1 cellular context compared by ENCODE assay signal in the genomic region with DNA sequence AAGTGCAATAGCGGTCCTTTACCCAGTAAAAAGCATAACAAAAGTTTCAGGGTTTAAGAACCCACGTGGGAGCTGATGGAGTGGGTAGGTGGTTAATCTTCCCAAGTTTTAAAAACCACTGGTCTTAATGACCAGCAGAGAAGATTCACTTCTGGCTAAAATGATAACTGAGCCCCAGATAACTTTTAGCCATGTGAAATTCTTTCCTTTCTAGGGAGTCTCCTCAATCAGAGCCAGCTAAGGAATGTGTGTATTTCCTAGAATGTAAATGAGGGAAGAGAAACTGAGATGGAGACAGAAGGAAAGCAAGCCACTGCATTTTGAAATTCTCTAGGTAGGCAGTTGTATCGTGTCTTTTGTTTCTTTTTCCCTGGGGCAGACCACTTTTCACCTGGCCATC.
TF ChIP-seq lines count a peak whose summit lies in the region.

No MANE protein-coding gene starts in this region.

TF ChIP-seq in endothelial cell of umbilical vein, 7 proteins besides CTCF, POLR2A, EP300 and RAD21 (continued from another document):
- TF ChIP-seq JUN (IDR thresholded peaks at IDR 0.05; ENCODE audit: borderline replicate concordance, insufficient read depth, insufficient read length, low read depth) (no peak), GATA2 (IDR thresholded peaks at IDR 0.05; ENCODE audit: insufficient read depth, insufficient read length, low read depth, low read length) (no peak), POLR2AphosphoS5 (IDR thresholded peaks at IDR 0.05; ENCODE audit: insufficient read depth, low read depth, low read length) (no peak)
- TF ChIP-seq, protein P1, sequence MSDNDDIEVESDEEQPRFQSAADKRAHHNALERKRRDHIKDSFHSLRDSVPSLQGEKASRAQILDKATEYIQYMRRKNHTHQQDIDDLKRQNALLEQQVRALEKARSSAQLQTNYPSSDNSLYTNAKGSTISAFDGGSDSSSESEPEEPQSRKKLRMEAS (IDR thresholded peaks at IDR 0.05; ENCODE audit: insufficient read depth, insufficient read length) = no peak
